14 cellular contexts compared by ENCODE assay signal in the genomic region with DNA sequence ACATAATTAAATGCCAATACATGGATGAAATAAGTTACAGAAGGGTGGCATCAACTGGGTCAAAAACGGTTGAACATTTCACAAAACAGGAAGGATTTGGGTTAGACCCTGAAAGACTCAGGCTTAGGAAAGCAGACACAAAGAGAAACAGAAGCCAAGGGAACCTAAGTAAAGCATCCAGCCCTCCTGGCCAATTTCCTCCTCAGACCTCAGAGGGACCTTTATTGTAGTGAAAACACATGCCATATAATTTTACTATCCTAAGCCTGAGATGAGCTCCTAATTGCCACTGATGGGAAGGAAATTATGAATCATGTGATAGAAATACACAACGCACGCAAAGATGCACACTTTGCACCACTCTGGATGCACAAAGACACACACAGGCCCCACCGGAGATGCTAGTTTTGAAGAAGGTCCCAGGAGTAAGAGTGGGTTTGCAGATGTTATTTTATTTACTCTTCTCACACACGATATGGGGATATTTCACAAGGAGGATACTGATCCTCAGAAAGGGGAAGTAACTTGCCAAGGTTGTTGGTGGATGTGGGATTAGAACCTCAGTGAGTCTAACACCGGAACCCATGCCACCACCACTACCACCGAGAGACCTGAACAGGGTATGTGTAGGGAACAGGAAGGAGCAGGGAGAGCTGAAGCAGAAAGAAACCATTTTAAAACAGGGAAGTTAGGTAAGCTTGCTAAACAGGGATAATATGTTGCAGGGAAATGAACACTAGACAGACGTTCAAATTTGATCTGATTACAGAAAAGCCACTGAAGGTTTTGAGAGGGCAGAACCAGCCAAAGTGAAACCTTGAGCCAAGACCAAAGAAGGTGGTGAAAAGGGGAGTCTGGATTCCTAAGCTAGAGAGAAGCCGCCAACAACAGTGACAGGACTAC. TPM values are rescaled to one million over a fixed set of nuclear protein-coding genes. Genes with fewer than 3 reads are reported as not detected.
A peak's percentile ranks its signal among the peaks of the same experiment; 100 is the strongest.
DNase-seq lines count a peak whose midpoint lies in the region; ATAC-seq and TF ChIP-seq lines count a peak whose summit lies in the region.
"Had no signal": no experiment of that assay in that cellular context is flagged by ENCODE, and none has a peak within 500 bp of the region (broad histone marks: within the 10 kb centered on the region; RNA-seq: fewer than 3 reads in every experiment).

No MANE protein-coding gene starts in this region.

- no peaks in the 10 kb centered on the region for H3K9me3 ChIP-seq in Karpas-422 (ENCODE audit: low read length)
- H3K9me3 ChIP-seq: right atrium auricular region had no signal

- H3K79me2 ChIP-seq in GM23338 (replicated peaks; ENCODE audit: insufficient read depth) (no peaks in the 10 kb centered on the region), Karpas-422 (ENCODE audit: low read length) (no peaks in the 10 kb centered on the region)

- no peak overlapping the region for H3K4me3 Mint-ChIP-seq in GM23338
- peak overlapping the region in 7 of 8 donors; percentile 55 to 80 (median 71) for H3K4me3 Mint-ChIP-seq in naive B cell

- H3K27me3 ChIP-seq in GM23338 (ENCODE audit: insufficient read depth) (peaks cover 18% of the 10 kb centered on the region; the same call in 1 of the 2 replicates), Karpas-422 (ENCODE audit: low read length) (no peaks in the 10 kb centered on the region)

- no peaks in the 10 kb centered on the region for H3F3A ChIP-seq in GM23338 (replicated peaks; ENCODE audit: low read depth)

- no peaks in the 10 kb centered on the region for H3K36me3 ChIP-seq in GM23338 (ENCODE audit: insufficient read depth)
- H3K36me3 ChIP-seq in Karpas-422 (ENCODE audit: insufficient read depth, low read length): no peaks in the 10 kb centered on the region
- H3K36me3 ChIP-seq: right atrium auricular region had no signal

- no peaks in the 10 kb centered on the region for H4K20me1 ChIP-seq in GM23338 (replicated peaks; ENCODE audit: insufficient read depth)
- H4K20me1 ChIP-seq in Karpas-422 (ENCODE audit: insufficient read depth, low read depth, low read length): no peaks in the 10 kb centered on the region

- H3K27ac Mint-ChIP-seq in GM23338 (no peak overlapping the region), naive B cell (peak overlapping the region in 4 of 6 donors; percentile 9 to 43 (median 18))

- H3K27ac ChIP-seq in GM23338 (ENCODE audit: low read depth) (no peak overlapping the region), Karpas-422 (ENCODE audit: low read length) (no peak overlapping the region)
- H3K27ac ChIP-seq: 22Rv1, right atrium auricular region had no signal

- no peak overlapping the region for H3K9ac ChIP-seq in Karpas-422 (ENCODE audit: low read length)

- no peaks in the 10 kb centered on the region for H3K9me2 ChIP-seq in GM23338 (ENCODE audit: insufficient read depth)
- no peaks in the 10 kb centered on the region for H3K9me2 ChIP-seq in Karpas-422 (replicated peaks; ENCODE audit: insufficient read depth, low read length)

- TF ChIP-seq CTCF in GM23338 (conservative IDR thresholded peaks at IDR 0.05; ENCODE audit: low read depth in 2 of 2): no peak

- peak; percentile 29 for DNase-seq in DMS153 (lab: John Stamatoyannopoulos, UW)
- no peak for DNase-seq in DMS153 treated with DMSO at 0.1 percent for 48 hours (lab: John Stamatoyannopoulos, UW; ENCODE audit: unreplicated experiment)
- DNase-seq in GM23338 (ENCODE audit: low spot score): no peak
- DNase-seq in SIG-M5 (lab: John Stamatoyannopoulos, UW): peak; percentile 84
- peak; percentile 41 for DNase-seq in naive B cell
- DNase-seq in Karpas-422: no peak
- no peak for DNase-seq in NCI-H2196 treated with DMSO at 0.1 percent for 48 hours (lab: John Stamatoyannopoulos, UW; ENCODE audit: unreplicated experiment)
- DNase-seq in LoVo (ENCODE audit: low spot score): no peak

- no peak overlapping the region for H3K4me3 ChIP-seq in GM23338
- H3K4me3 ChIP-seq in Karpas-422 (ENCODE audit: low read length): no peak overlapping the region
- H3K4me3 ChIP-seq: K562, right atrium auricular region had no signal

- no peaks in the 10 kb centered on the region for H3K9me3 Mint-ChIP-seq in GM23338
- no peaks in the 10 kb centered on the region for H3K9me3 Mint-ChIP-seq in naive B cell

- no peaks in the 10 kb centered on the region for H3K4me1 ChIP-seq in GM23338 (ENCODE audit: insufficient read depth)
- peaks cover 22% of the 10 kb centered on the region for H3K4me1 ChIP-seq in Karpas-422 (ENCODE audit: low read length)
- H3K4me1 ChIP-seq: right atrium auricular region had no signal

- H3K36me3 Mint-ChIP-seq in GM23338 (ENCODE audit: low read depth): no peaks in the 10 kb centered on the region
- H3K36me3 Mint-ChIP-seq in naive B cell: no peaks in the 10 kb centered on the region

- ATAC-seq in GM23338: no peak
- ATAC-seq in naive B cell (ENCODE audit: low read depth in 2 of 2): peak; percentile 66 to 70

- H3K4me1 Mint-ChIP-seq in GM23338 (peaks cover 12% of the 10 kb centered on the region), naive B cell (peaks cover 24 to 26% (median 25%) of the 10 kb centered on the region in 3 donors)

- H3K27me3 Mint-ChIP-seq in GM23338 (ENCODE audit: insufficient read depth, low read depth, poor library complexity): peaks cover 18% of the 10 kb centered on the region
- peaks cover 4 to 32% (median 29%) of the 10 kb centered on the region in 3 donors for H3K27me3 Mint-ChIP-seq in naive B cell

- peak overlapping the region; percentile 0; the same call in 1 of the 2 replicates for H2AFZ ChIP-seq in GM23338
- H2AFZ ChIP-seq in Karpas-422 (ENCODE audit: low read length): no peak overlapping the region

- H3K4me2 ChIP-seq in GM23338: no peak overlapping the region
- H3K4me2 ChIP-seq in Karpas-422 (ENCODE audit: low read depth, low read length, poor library complexity, severe bottlenecking): no peak overlapping the region

TF ChIP-seq in GM23338, 12 proteins besides CTCF, POLR2A, EP300 and RAD21:
- TF ChIP-seq EZH2 (IDR thresholded peaks at IDR 0.05; ENCODE audit: low read depth, unreplicated experiment) (no peak), NANOG (IDR thresholded peaks at IDR 0.05; ENCODE audit: borderline replicate concordance) (no peak)

RNA-seq across cellular contexts. Expression of a gene that starts 11.8 kb away (rescaled TPM):
- not detected in 2 replicates for total RNA-seq in GM23338 (2014; rRNA removed; shearing (Covaris generic))
- polyA plus RNA-seq in GM23338 (2016; fragmentation: Nextera tagmentation; extraction: Ambion mirVana) (not detected in 2 replicates), naive B cell (ENCODE audit: low read depth in 6 of 6) (not detected)
- total RNA-seq in Karpas-422 (2014; rRNA removed; shearing (Covaris generic); ENCODE audit: low replicate concordance): not detected in 2 replicates
- total RNA-seq: cerebellum, esophagus mucosa, K562, right atrium auricular region had no signal
- polyA plus RNA-seq: K562 had no signal

RNA-seq across cellular contexts. Expression of a gene that starts 29.3 kb away (rescaled TPM):
- not detected in 2 replicates for total RNA-seq in GM23338 (2014; rRNA removed; shearing (Covaris generic))
- not detected in 2 replicates for polyA plus RNA-seq in GM23338 (2016; fragmentation: Nextera tagmentation; extraction: Ambion mirVana)
- polyA plus RNA-seq in naive B cell (ENCODE audit: low read depth in 6 of 6): not detected
- total RNA-seq in Karpas-422 (2014; rRNA removed; shearing (Covaris generic); ENCODE audit: low replicate concordance): not detected in 2 replicates
- total RNA-seq: right atrium auricular region had no signal
- polyA plus RNA-seq: K562 had no signal

RNA-seq across cellular contexts. Expression of a gene that starts 59.9 kb away (rescaled TPM):
- total RNA-seq in GM23338 (2014; rRNA removed; shearing (Covaris generic)): not detected in 2 replicates
- polyA plus RNA-seq in GM23338 (2016; fragmentation: Nextera tagmentation; extraction: Ambion mirVana) (not detected in 2 replicates), naive B cell (ENCODE audit: low read depth in 6 of 6) (not detected)
- total RNA-seq in Karpas-422 (2014; rRNA removed; shearing (Covaris generic); ENCODE audit: low replicate concordance): not detected in 2 replicates
- total RNA-seq: cerebellum, esophagus mucosa, K562, mucosa of gallbladder, right atrium auricular region had no signal

Comparison
In these comparisons a context has a peak if more than half of its experiments do, and no peak if none do; other contexts are left out.
1. DNase-seq: peak in DMS153 (single experiment), SIG-M5 (single experiment) and naive B cell (single experiment); none in DMS153 treated with DMSO at 0.1 percent for 48 hours (single experiment), GM23338 (single experiment), Karpas-422 (single experiment), NCI-H2196 treated with DMSO at 0.1 percent for 48 hours (single experiment) and LoVo (single experiment).